Comparison of ENCODE assay signal across 25 cellular contexts in genomic region chr5:53817183-53817582, GRCh38.
"Had no signal": no experiment of that assay in that cellular context is flagged by ENCODE, and none has a peak within 500 bp of the region (broad histone marks: within the 10 kb centered on the region; RNA-seq: fewer than 3 reads in every experiment).

No MANE protein-coding gene starts in this region.

- DNase-seq: dorsolateral prefrontal cortex; effector CD8-positive, alpha-beta T cell; endodermal cell; gastrocnemius medialis; head of caudate nucleus; kidney; mesenchymal stem cell; midbrain; naive thymus-derived CD4-positive, alpha-beta T cell; right lobe of liver; stimulated activated CD4-positive, alpha-beta T cell treated with anti-CD3 and anti-CD28 coated beads, Interleukin-12 subunit alpha, Interleukin-12 subunit beta, amount 100 ng/mL, for 4 hours; stimulated activated CD4-positive, alpha-beta T cell treated with anti-CD3 and anti-CD28 coated beads, Interleukin-1b, Interleukin-23, amount 100 ng/mL, for 48 hours; stimulated activated CD4-positive, alpha-beta T cell treated with anti-CD3 and anti-CD28 coated beads, Interleukin-4, amount 100 ng/mL, for 1 hour; stimulated activated CD8-positive, alpha-beta memory T cell treated with anti-CD3 and anti-CD28 coated beads, Interleukin-4, amount 100 ng/mL, for 48 hours; stimulated activated naive CD4-positive, alpha-beta T cell; stimulated activated naive CD8-positive, alpha-beta T cell treated with anti-CD3 and anti-CD28 coated beads, Interleukin-15, amount 100 ng/mL, for 72 hours; thyroid gland; trophoblast cell had no signal

- H3K4me1 ChIP-seq: gastrocnemius medialis, neural progenitor cell, parathyroid adenoma, right lobe of liver, thyroid gland, vagina had no signal

- H3K27me3 ChIP-seq: gastrocnemius medialis, neural progenitor cell, right lobe of liver, thyroid gland, vagina had no signal

- H3K9ac ChIP-seq: neural progenitor cell, parathyroid adenoma had no signal

- H3K27ac ChIP-seq: dorsolateral prefrontal cortex, epithelial cell of prostate, gastrocnemius medialis, neural progenitor cell, parathyroid adenoma, right lobe of liver, thyroid gland, vagina had no signal

- H3K4me3 ChIP-seq: dorsolateral prefrontal cortex, gastrocnemius medialis, neural progenitor cell, right lobe of liver, smooth muscle cell, thyroid gland, vagina had no signal

- H3K9me3 ChIP-seq: gastrocnemius medialis, right lobe of liver, thyroid gland, vagina had no signal

- ATAC-seq: esophagus mucosa; gastrocnemius medialis; left lobe of liver; naive thymus-derived CD4-positive, alpha-beta T cell; right lobe of liver; stimulated activated naive CD8-positive, alpha-beta T cell treated with anti-CD3 and anti-CD28 coated beads, Interleukin-15, amount 100 ng/mL, for 72 hours had no signal

- H3K4me2 ChIP-seq: neural progenitor cell, smooth muscle cell had no signal

- H2AFZ ChIP-seq: neural progenitor cell, parathyroid adenoma had no signal

- H3K36me3 ChIP-seq: gastrocnemius medialis, neural progenitor cell, right lobe of liver, thyroid gland, vagina had no signal
